Comparison of ENCODE assay signal across 26 cellular contexts in the genomic region with DNA sequence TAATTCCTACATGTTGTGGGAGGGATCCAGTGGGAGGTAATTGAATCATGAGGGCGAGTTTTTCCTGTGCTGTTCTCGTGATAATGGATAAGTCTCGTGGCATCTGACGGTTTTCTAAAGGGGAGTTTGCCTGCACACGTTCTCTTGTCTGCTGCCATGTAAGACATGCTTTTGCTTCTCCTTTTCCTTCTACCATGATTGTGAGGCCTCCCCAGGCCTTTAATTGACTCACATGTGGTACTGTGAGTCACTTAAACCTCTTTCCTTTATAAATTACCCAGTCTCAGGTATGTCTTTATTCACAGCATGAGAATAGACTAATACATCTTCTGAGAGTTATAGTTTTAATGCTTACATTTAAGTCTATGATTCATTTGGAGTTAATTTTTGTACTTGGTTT. TPM values are rescaled to one million over a fixed set of nuclear protein-coding genes. Genes with fewer than 3 reads are reported as not detected.
DNase-seq lines count a peak whose midpoint lies in the region; ATAC-seq, FAIRE-seq and TF ChIP-seq lines count a peak whose summit lies in the region.
"Had no signal": no experiment of that assay in that cellular context is flagged by ENCODE, and none has a peak within 500 bp of the region (broad histone marks: within the 10 kb centered on the region; RNA-seq: fewer than 3 reads in every experiment).

No MANE protein-coding gene starts in this region.

- no peak for FAIRE-seq in bronchial epithelial cell (lab: Jason Lieb, UNC)
- FAIRE-seq: A204.1, GM12892, GM18507, H54, HTR-8/SVneo had no signal

- peaks cover 3% of the 10 kb centered on the region for H3K9me3 Mint-ChIP-seq in Calu3 (ENCODE audit: low read depth, unreplicated experiment)
- H3K9me3 Mint-ChIP-seq: CD4-positive, alpha-beta T cell had no signal

- no peak overlapping the region for H3K27ac ChIP-seq in foreskin keratinocyte
- H3K27ac ChIP-seq: C4-2B, HL-60 had no signal

- peaks cover 26% of the 10 kb centered on the region for H3K27me3 Mint-ChIP-seq in Calu3 (ENCODE audit: unreplicated experiment)

- no peak overlapping the region for H3K4me3 ChIP-seq in bronchial epithelial cell (ENCODE audit: low read depth, low read length)
- H3K4me3 ChIP-seq: GM23338 had no signal

- H3K36me3 Mint-ChIP-seq in Calu3 (ENCODE audit: insufficient read depth, unreplicated experiment): no peaks in the 10 kb centered on the region

- BruUV-seq in Calu3 (replicated peaks; lab: Mats Ljungman, UMichigan): no TSS peak

- H3K4me1 Mint-ChIP-seq in Calu3 (ENCODE audit: low read depth, unreplicated experiment): peaks cover 13% of the 10 kb centered on the region

- CTCF ChIA-PET in Calu3 (lab: Charles Lee): no interaction called here

- TF ChIP-seq CTCF in bronchial epithelial cell (IDR thresholded peaks at IDR 0.05; ENCODE audit: insufficient read depth, low read length, severe bottlenecking) (no peak), foreskin keratinocyte (conservative IDR thresholded peaks at IDR 0.05) (no peak), Calu3 (IDR thresholded peaks at IDR 0.05; ENCODE audit: unreplicated experiment) (no peak)

- peak; percentile 66 for ATAC-seq in foreskin keratinocyte
- ATAC-seq: GM23338 had no signal

- no peak overlapping the region for H3K27ac Mint-ChIP-seq in Calu3 (ENCODE audit: unreplicated experiment)
- H3K27ac Mint-ChIP-seq: CD4-positive, alpha-beta T cell; GM23338 had no signal

- DNase-seq in HT1080 (ENCODE audit: low read depth): peak; percentile 48
- peak; percentile 32 for DNase-seq in M059J (ENCODE audit: low read depth)
- peak; percentile 55 for DNase-seq in bronchial epithelial cell (ENCODE audit: low read depth)
- DNase-seq in foreskin keratinocyte: peak; percentile 67 to 76
- DNase-seq in Calu3: no peak
- DNase-seq in amniotic stem cell (lab: John Stamatoyannopoulos, UW): no peak
- no peak for DNase-seq in stimulated activated naive CD4-positive, alpha-beta T cell treated with Interleukin-2 at 50 U/mL for 16 hours (lab: John Stamatoyannopoulos, UW)
- DNase-seq: ACHN; AML-193; Caco-2; CD4-positive, alpha-beta T cell; DMS153; DMS79; GDM1; HCEC 1CT had no signal

- H3K4me3 Mint-ChIP-seq in Calu3 (ENCODE audit: low read depth, unreplicated experiment): no peak overlapping the region
- H3K4me3 Mint-ChIP-seq: CD4-positive, alpha-beta T cell; GM23338 had no signal

- no peaks in the 10 kb centered on the region for H3K36me3 ChIP-seq in bronchial epithelial cell (ENCODE audit: control insufficient read depth, insufficient read depth, low read length)

- H3K27me3 ChIP-seq in bronchial epithelial cell (ENCODE audit: control insufficient read depth, insufficient read depth, low read length) (no peaks in the 10 kb centered on the region), foreskin keratinocyte (no peaks in the 10 kb centered on the region)

- H3K4me1 ChIP-seq in foreskin keratinocyte: no peaks in the 10 kb centered on the region

- intact Hi-C loops in Calu3 (cut with micrococcal nuclease; ENCODE audit: unreplicated experiment): no loop called here

RNA-seq across cellular contexts. Expression of a gene that starts 22.6 kb away (rescaled TPM):
- total RNA-seq in HT1080 (2014; rRNA removed; shearing (Covaris generic)): not detected in 2 replicates
- not detected in 2 replicates for polyA plus RNA-seq in HT1080 (2015; cell fraction: cytosol; rRNA removed)
- not detected in 2 replicates for polyA plus RNA-seq in HT1080 (2015; cell fraction: nucleus; rRNA removed)
- total RNA-seq in M059J (2014; rRNA removed; shearing (Covaris generic)): not detected in 2 replicates
- not detected in 2 replicates for total RNA-seq in bronchial epithelial cell
- not detected in 2 replicates for total RNA-seq in foreskin keratinocyte
- not detected in 2 replicates for polyA plus RNA-seq in foreskin keratinocyte
- not detected in 2 replicates for total RNA-seq in Calu3 (2022)
- total RNA-seq: CD4-positive, alpha-beta T cell; Daoy; GM23338; IMR-90 had no signal
- polyA plus RNA-seq: BJ, IMR-90 had no signal

Comparison
In these comparisons a context has a peak if more than half of its experiments do, and no peak if none do; other contexts are left out.
1. DNase-seq: peak in HT1080 (single experiment), M059J (single experiment), bronchial epithelial cell (single experiment) and foreskin keratinocyte (2 of 2); none in Calu3 (single experiment), amniotic stem cell (single experiment) and stimulated activated naive CD4-positive, alpha-beta T cell treated with Interleukin-2 at 50 U/mL for 16 hours (single experiment).